In the genomic region with DNA sequence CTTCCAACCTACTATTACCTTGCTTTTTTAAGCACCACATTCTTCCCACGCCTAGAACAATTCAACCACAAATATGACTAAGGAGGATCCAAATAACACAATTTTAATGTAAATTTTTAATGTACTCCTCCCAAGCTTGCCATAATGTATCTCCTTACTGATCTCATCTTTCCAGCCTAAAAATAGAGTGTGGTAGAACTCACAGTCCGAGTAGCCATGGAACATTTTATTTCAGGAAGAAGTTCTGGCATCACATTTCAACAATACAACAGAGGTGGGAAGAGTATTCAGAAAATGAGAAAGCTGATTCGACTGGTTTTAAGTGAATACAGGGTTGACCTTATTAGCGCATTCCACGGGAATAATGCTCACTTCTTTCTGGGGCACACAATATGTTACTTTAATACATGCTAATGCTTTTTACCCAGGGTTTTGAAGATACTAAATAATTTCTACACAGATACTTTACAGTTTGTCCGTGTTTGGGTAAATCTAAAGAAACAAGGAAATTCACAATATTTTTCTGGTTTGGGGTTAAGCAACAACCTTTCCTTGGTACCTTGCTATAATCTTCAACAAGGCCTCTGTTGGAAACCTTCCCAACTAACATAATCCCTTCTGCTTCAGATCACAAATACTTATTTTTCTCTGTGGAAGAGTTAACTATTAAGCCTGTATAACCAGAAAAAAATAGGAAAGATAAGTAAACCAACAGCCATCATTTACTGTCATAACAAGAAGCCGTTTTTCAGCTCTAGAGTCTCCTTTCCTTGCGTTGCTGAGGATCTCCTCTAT, we compare ENCODE assay signal across 2 cellular contexts.
TF ChIP-seq lines count a peak whose summit lies in the region.

No MANE protein-coding gene starts in this region.

TF ChIP-seq in SK-N-SH treated with all-trans-retinoic acid at 6 μM for 48 hours, 23 proteins besides CTCF, POLR2A, EP300 and RAD21:
- no peak for TF ChIP-seq TCF4 (CRISPR knock-in tag; IDR thresholded peaks at IDR 0.05; ENCODE audit: borderline replicate concordance)
- no peak for TF ChIP-seq ARNTL (CRISPR knock-in tag; IDR thresholded peaks at IDR 0.05; ENCODE audit: borderline replicate concordance, low read depth)
- no peak for TF ChIP-seq BACH2 (CRISPR knock-in tag; IDR thresholded peaks at IDR 0.05; ENCODE audit: borderline replicate concordance)
- TF ChIP-seq SNAI2 (CRISPR knock-in tag; IDR thresholded peaks at IDR 0.05) = no peak
- TF ChIP-seq ISL1 (CRISPR knock-in tag; IDR thresholded peaks at IDR 0.05) = no peak
- TF ChIP-seq, protein P1, sequence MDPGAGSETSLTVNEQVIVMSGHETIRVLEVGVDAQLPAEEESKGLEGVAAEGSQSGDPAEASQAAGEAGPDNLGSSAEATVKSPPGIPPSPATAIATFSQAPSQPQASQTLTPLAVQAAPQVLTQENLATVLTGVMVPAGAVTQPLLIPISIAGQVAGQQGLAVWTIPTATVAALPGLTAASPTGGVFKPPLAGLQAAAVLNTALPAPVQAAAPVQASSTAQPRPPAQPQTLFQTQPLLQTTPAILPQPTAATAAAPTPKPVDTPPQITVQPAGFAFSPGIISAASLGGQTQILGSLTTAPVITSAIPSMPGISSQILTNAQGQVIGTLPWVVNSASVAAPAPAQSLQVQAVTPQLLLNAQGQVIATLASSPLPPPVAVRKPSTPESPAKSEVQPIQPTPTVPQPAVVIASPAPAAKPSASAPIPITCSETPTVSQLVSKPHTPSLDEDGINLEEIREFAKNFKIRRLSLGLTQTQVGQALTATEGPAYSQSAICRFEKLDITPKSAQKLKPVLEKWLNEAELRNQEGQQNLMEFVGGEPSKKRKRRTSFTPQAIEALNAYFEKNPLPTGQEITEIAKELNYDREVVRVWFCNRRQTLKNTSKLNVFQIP (CRISPR knock-in tag; IDR thresholded peaks at IDR 0.05; ENCODE audit: borderline replicate concordance, low read depth) = no peak
- no peak for TF ChIP-seq CSDC2 (CRISPR knock-in tag; IDR thresholded peaks at IDR 0.05)
- TF ChIP-seq ZC3H10 (CRISPR knock-in tag; IDR thresholded peaks at IDR 0.05) = no peak
- TF ChIP-seq GLIS3 (CRISPR knock-in tag; IDR thresholded peaks at IDR 0.05) = no peak
- TF ChIP-seq ZNF565 (CRISPR knock-in tag; conservative IDR thresholded peaks at IDR 0.05; ENCODE audit: low read depth) = no peak
- TF ChIP-seq, protein P2, sequence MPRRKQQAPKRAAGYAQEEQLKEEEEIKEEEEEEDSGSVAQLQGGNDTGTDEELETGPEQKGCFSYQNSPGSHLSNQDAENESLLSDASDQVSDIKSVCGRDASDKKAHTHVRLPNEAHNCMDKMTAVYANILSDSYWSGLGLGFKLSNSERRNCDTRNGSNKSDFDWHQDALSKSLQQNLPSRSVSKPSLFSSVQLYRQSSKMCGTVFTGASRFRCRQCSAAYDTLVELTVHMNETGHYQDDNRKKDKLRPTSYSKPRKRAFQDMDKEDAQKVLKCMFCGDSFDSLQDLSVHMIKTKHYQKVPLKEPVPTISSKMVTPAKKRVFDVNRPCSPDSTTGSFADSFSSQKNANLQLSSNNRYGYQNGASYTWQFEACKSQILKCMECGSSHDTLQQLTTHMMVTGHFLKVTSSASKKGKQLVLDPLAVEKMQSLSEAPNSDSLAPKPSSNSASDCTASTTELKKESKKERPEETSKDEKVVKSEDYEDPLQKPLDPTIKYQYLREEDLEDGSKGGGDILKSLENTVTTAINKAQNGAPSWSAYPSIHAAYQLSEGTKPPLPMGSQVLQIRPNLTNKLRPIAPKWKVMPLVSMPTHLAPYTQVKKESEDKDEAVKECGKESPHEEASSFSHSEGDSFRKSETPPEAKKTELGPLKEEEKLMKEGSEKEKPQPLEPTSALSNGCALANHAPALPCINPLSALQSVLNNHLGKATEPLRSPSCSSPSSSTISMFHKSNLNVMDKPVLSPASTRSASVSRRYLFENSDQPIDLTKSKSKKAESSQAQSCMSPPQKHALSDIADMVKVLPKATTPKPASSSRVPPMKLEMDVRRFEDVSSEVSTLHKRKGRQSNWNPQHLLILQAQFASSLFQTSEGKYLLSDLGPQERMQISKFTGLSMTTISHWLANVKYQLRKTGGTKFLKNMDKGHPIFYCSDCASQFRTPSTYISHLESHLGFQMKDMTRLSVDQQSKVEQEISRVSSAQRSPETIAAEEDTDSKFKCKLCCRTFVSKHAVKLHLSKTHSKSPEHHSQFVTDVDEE (CRISPR knock-in tag; IDR thresholded peaks at IDR 0.05) = no peak
- TF ChIP-seq ZNF8 (CRISPR knock-in tag; IDR thresholded peaks at IDR 0.05) = no peak
- no peak for TF ChIP-seq ZFP30 (CRISPR knock-in tag; IDR thresholded peaks at IDR 0.05)
- no peak for TF ChIP-seq ESRRG (CRISPR knock-in tag; IDR thresholded peaks at IDR 0.05)

TF ChIP-seq in SK-N-SH, 30 proteins besides CTCF, POLR2A, EP300 and RAD21:
- no peak for TF ChIP-seq YY1 (IDR thresholded peaks at IDR 0.05; ENCODE audit: low read depth)
- TF ChIP-seq MEF2A (IDR thresholded peaks at IDR 0.05; ENCODE audit: borderline replicate concordance, low read depth) = no peak
- no peak for TF ChIP-seq SMC3 (IDR thresholded peaks at IDR 0.05; ENCODE audit: low read depth, low read length)
- TF ChIP-seq CHD2 (IDR thresholded peaks at IDR 0.05; ENCODE audit: low read length, partially characterized antibody) = no peak
- no peak for TF ChIP-seq NRF1 (IDR thresholded peaks at IDR 0.05; ENCODE audit: low read depth, low read length)
- TF ChIP-seq, protein P3, sequence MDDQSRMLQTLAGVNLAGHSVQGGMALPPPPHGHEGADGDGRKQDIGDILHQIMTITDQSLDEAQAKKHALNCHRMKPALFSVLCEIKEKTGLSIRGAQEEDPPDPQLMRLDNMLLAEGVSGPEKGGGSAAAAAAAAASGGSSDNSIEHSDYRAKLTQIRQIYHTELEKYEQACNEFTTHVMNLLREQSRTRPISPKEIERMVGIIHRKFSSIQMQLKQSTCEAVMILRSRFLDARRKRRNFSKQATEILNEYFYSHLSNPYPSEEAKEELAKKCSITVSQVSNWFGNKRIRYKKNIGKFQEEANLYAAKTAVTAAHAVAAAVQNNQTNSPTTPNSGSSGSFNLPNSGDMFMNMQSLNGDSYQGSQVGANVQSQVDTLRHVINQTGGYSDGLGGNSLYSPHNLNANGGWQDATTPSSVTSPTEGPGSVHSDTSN (IDR thresholded peaks at IDR 0.05) = no peak
- TF ChIP-seq TCF12 (IDR thresholded peaks at IDR 0.05) = no peak
- TF ChIP-seq FOXM1 (IDR thresholded peaks at IDR 0.05; ENCODE audit: low read depth) = no peak
- TF ChIP-seq JUND (IDR thresholded peaks at IDR 0.05) = no peak
- TF ChIP-seq, protein P4, sequence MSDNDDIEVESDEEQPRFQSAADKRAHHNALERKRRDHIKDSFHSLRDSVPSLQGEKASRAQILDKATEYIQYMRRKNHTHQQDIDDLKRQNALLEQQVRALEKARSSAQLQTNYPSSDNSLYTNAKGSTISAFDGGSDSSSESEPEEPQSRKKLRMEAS (IDR thresholded peaks at IDR 0.05; ENCODE audit: low read depth) = no peak
- TF ChIP-seq RXRA (IDR thresholded peaks at IDR 0.05; ENCODE audit: borderline replicate concordance, low read depth) = no peak
- TF ChIP-seq, protein P5, sequence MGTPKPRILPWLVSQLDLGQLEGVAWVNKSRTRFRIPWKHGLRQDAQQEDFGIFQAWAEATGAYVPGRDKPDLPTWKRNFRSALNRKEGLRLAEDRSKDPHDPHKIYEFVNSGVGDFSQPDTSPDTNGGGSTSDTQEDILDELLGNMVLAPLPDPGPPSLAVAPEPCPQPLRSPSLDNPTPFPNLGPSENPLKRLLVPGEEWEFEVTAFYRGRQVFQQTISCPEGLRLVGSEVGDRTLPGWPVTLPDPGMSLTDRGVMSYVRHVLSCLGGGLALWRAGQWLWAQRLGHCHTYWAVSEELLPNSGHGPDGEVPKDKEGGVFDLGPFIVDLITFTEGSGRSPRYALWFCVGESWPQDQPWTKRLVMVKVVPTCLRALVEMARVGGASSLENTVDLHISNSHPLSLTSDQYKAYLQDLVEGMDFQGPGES (IDR thresholded peaks at IDR 0.05; ENCODE audit: low read depth, low read length) = no peak
- TF ChIP-seq ELF1 (IDR thresholded peaks at IDR 0.05) = no peak
- TF ChIP-seq, protein P6, sequence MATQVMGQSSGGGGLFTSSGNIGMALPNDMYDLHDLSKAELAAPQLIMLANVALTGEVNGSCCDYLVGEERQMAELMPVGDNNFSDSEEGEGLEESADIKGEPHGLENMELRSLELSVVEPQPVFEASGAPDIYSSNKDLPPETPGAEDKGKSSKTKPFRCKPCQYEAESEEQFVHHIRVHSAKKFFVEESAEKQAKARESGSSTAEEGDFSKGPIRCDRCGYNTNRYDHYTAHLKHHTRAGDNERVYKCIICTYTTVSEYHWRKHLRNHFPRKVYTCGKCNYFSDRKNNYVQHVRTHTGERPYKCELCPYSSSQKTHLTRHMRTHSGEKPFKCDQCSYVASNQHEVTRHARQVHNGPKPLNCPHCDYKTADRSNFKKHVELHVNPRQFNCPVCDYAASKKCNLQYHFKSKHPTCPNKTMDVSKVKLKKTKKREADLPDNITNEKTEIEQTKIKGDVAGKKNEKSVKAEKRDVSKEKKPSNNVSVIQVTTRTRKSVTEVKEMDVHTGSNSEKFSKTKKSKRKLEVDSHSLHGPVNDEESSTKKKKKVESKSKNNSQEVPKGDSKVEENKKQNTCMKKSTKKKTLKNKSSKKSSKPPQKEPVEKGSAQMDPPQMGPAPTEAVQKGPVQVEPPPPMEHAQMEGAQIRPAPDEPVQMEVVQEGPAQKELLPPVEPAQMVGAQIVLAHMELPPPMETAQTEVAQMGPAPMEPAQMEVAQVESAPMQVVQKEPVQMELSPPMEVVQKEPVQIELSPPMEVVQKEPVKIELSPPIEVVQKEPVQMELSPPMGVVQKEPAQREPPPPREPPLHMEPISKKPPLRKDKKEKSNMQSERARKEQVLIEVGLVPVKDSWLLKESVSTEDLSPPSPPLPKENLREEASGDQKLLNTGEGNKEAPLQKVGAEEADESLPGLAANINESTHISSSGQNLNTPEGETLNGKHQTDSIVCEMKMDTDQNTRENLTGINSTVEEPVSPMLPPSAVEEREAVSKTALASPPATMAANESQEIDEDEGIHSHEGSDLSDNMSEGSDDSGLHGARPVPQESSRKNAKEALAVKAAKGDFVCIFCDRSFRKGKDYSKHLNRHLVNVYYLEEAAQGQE (IDR thresholded peaks at IDR 0.05; ENCODE audit: low read depth, low read length) = no peak
- no peak for TF ChIP-seq RFX5 (IDR thresholded peaks at IDR 0.05; ENCODE audit: low read length)
- TF ChIP-seq, protein P7, sequence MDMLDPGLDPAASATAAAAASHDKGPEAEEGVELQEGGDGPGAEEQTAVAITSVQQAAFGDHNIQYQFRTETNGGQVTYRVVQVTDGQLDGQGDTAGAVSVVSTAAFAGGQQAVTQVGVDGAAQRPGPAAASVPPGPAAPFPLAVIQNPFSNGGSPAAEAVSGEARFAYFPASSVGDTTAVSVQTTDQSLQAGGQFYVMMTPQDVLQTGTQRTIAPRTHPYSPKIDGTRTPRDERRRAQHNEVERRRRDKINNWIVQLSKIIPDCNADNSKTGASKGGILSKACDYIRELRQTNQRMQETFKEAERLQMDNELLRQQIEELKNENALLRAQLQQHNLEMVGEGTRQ (IDR thresholded peaks at IDR 0.05; ENCODE audit: borderline replicate concordance, low read depth, low read length) = no peak
- TF ChIP-seq TEAD4 (IDR thresholded peaks at IDR 0.05; ENCODE audit: borderline replicate concordance, insufficient read depth) = no peak
- TF ChIP-seq, protein P8, sequence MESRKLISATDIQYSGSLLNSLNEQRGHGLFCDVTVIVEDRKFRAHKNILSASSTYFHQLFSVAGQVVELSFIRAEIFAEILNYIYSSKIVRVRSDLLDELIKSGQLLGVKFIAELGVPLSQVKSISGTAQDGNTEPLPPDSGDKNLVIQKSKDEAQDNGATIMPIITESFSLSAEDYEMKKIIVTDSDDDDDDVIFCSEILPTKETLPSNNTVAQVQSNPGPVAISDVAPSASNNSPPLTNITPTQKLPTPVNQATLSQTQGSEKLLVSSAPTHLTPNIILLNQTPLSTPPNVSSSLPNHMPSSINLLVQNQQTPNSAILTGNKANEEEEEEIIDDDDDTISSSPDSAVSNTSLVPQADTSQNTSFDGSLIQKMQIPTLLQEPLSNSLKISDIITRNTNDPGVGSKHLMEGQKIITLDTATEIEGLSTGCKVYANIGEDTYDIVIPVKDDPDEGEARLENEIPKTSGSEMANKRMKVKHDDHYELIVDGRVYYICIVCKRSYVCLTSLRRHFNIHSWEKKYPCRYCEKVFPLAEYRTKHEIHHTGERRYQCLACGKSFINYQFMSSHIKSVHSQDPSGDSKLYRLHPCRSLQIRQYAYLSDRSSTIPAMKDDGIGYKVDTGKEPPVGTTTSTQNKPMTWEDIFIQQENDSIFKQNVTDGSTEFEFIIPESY (IDR thresholded peaks at IDR 0.05; ENCODE audit: borderline replicate concordance, low read depth) = no peak
- TF ChIP-seq FOXJ3 (CRISPR knock-in tag; IDR thresholded peaks at IDR 0.05) = no peak
